In genomic region chr12:54009171-54010052, GRCh38 we compare ENCODE assay signal across 1 cellular context.
TF ChIP-seq lines count a peak whose summit lies in the region.

No MANE protein-coding gene starts in this region.

TF ChIP-seq in HEK293, 187 proteins besides CTCF, POLR2A, EP300 and RAD21 (continued from another document and continues in another):
- TF ChIP-seq ZNF214 (tag by site-specific recombination; IDR thresholded peaks at IDR 0.05; ENCODE audit: borderline replicate concordance) (no peak), ZNF341 (tag by site-specific recombination; IDR thresholded peaks at IDR 0.05; ENCODE audit: low read depth) (no peak), ZNF571 (tag by site-specific recombination; IDR thresholded peaks at IDR 0.05) (no peak), OSR2 (tag by site-specific recombination; IDR thresholded peaks at IDR 0.05) (no peak), PRDM10 (tag by site-specific recombination; IDR thresholded peaks at IDR 0.05) (peak; percentile 96), ZNF146 (tag by site-specific recombination; IDR thresholded peaks at IDR 0.05) (no peak; the same call in 1 of the 2 replicates), ZNF701 (tag by site-specific recombination; IDR thresholded peaks at IDR 0.05) (no peak), ZNF366 (tag by site-specific recombination; conservative IDR thresholded peaks at IDR 0.05) (no peak), SCRT1 (tag by site-specific recombination; IDR thresholded peaks at IDR 0.05; ENCODE audit: borderline replicate concordance) (no peak), ZNF155 (tag by site-specific recombination; IDR thresholded peaks at IDR 0.05) (no peak), ZNF473 (tag by site-specific recombination; IDR thresholded peaks at IDR 0.05) (no peak), ZNF266 (tag by site-specific recombination; IDR thresholded peaks at IDR 0.05; ENCODE audit: low read depth) (no peak), ZNF830 (tag by site-specific recombination; IDR thresholded peaks at IDR 0.05; ENCODE audit: low read depth) (no peak), ZNF132 (tag by site-specific recombination; IDR thresholded peaks at IDR 0.05; ENCODE audit: borderline replicate concordance) (no peak), ZNF561 (tag by site-specific recombination; IDR thresholded peaks at IDR 0.05; ENCODE audit: borderline replicate concordance) (no peak), ZXDB (tag by site-specific recombination; IDR thresholded peaks at IDR 0.05) (0 out of 2 replicates have a peak, but pooled peaks have one; percentile 10), ZNF792 (tag by site-specific recombination; IDR thresholded peaks at IDR 0.05) (no peak), PRDM2 (tag by site-specific recombination; IDR thresholded peaks at IDR 0.05; ENCODE audit: borderline replicate concordance) (no peak), SALL2 (tag by site-specific recombination; IDR thresholded peaks at IDR 0.05; ENCODE audit: borderline replicate concordance) (no peak), ZNF664 (tag by site-specific recombination; IDR thresholded peaks at IDR 0.05) (no peak), ZNF433 (tag by site-specific recombination; IDR thresholded peaks at IDR 0.05; ENCODE audit: low read depth) (no peak), ZNF2 (tag by site-specific recombination; IDR thresholded peaks at IDR 0.05) (peak; percentile 21; the same call in 1 of the 2 replicates), ZNF391 (tag by site-specific recombination; IDR thresholded peaks at IDR 0.05; ENCODE audit: borderline replicate concordance, low read depth) (no peak), ZBTB26 (tag by site-specific recombination; optimal IDR thresholded peaks at IDR 0.05) (peak; percentile 53), ZNF529 (tag by site-specific recombination; IDR thresholded peaks at IDR 0.05; ENCODE audit: insufficient replicate concordance) (no peak), PRDM6 (tag by site-specific recombination; IDR thresholded peaks at IDR 0.05) (no peak), ZNF555 (tag by site-specific recombination; conservative IDR thresholded peaks at IDR 0.05) (no peak), KLF8 (tag by site-specific recombination; IDR thresholded peaks at IDR 0.05) (no peak), GFI1B (tag by site-specific recombination; IDR thresholded peaks at IDR 0.05) (0 out of 2 replicates have a peak, but pooled peaks have one; percentile 16), BCL11A (tag by site-specific recombination; IDR thresholded peaks at IDR 0.05; ENCODE audit: low read depth) (no peak), ATF2 (tag by site-specific recombination; IDR thresholded peaks at IDR 0.05; ENCODE audit: low read depth) (no peak), ZBTB7A (tag by site-specific recombination; IDR thresholded peaks at IDR 0.05; ENCODE audit: low read depth) (no peak), ZNF274 (IDR thresholded peaks at IDR 0.05; ENCODE audit: low read length) (no peak), ZNF274 (tag by site-specific recombination; IDR thresholded peaks at IDR 0.05; ENCODE audit: borderline replicate concordance) (no peak), ZNF76 (tag by site-specific recombination; IDR thresholded peaks at IDR 0.05; ENCODE audit: borderline replicate concordance, low read depth) (no peak), ZNF148 (tag by site-specific recombination; IDR thresholded peaks at IDR 0.05; ENCODE audit: borderline replicate concordance) (no peak), SP3 (tag by site-specific recombination; IDR thresholded peaks at IDR 0.05) (no peak), ZFHX2 (tag by site-specific recombination; conservative IDR thresholded peaks at IDR 0.05) (peak; percentile 71), ZIC2 (tag by site-specific recombination; IDR thresholded peaks at IDR 0.05) (peak; percentile 74), ZNF335 (tag by site-specific recombination; conservative IDR thresholded peaks at IDR 0.05) (peak; percentile 73), KLF9 (tag by site-specific recombination; IDR thresholded peaks at IDR 0.05; ENCODE audit: low read depth) (no peak), ZFP69B (tag by site-specific recombination; IDR thresholded peaks at IDR 0.05) (no peak), OVOL3 (tag by site-specific recombination; IDR thresholded peaks at IDR 0.05) (no peak), ELK4 (IDR thresholded peaks at IDR 0.05; ENCODE audit: borderline replicate concordance, low read depth, low read length) (no peak), ZNF362 (tag by site-specific recombination; IDR thresholded peaks at IDR 0.05) (no peak), ZBTB48 (tag by site-specific recombination; IDR thresholded peaks at IDR 0.05) (peak; percentile 40; the same call in 1 of the 2 replicates), ZNF350 (tag by site-specific recombination; IDR thresholded peaks at IDR 0.05) (no peak), ZNF24 (tag by site-specific recombination; IDR thresholded peaks at IDR 0.05) (0 out of 2 replicates have a peak, but pooled peaks have one; percentile 48)
